31 cellular contexts compared by ENCODE assay signal in the genomic region with DNA sequence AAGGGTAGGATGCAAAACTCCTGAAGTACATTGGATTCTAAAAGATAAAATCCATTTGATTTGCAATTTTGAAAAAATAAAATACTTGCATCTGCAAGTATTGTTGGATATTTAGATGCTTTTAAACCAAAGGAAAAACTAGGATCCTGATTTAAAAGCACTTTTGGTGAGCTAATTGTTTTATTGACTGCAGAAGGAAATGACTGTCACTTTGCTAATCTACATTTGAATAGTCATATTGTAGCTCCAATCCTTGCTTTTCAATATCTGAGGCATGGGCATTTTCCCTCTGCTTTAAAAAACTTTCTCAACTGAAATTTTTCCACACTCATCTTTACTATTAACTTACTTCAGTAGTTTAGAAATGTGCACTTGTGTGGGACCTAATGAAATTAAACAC.
"Had no signal": no experiment of that assay in that cellular context is flagged by ENCODE, and none has a peak within 500 bp of the region (broad histone marks: within the 10 kb centered on the region; RNA-seq: fewer than 3 reads in every experiment).

No MANE protein-coding gene starts in this region.

- H3K36me3 Mint-ChIP-seq: naive thymus-derived CD4-positive, alpha-beta T cell; natural killer cell; neural progenitor cell; stimulated activated memory B cell treated with anti-CD40 and anti-IgM and Interleukin-4, amounts not matched to agents 10 μg/mL and 1 μg/mL and 100 μg/mL, for 72 hours; type B pancreatic cell had no signal

- H3K4me1 Mint-ChIP-seq: naive thymus-derived CD4-positive, alpha-beta T cell; natural killer cell; nephron; stimulated activated memory B cell treated with anti-CD40 and anti-IgM and Interleukin-4, amounts not matched to agents 10 μg/mL and 1 μg/mL and 100 μg/mL, for 72 hours; stimulated activated naive CD8-positive, alpha-beta T cell treated with anti-CD3 and anti-CD28 coated beads, Interleukin-15, amount 100 ng/mL, for 72 hours had no signal

- H3K4me3 Mint-ChIP-seq: naive thymus-derived CD4-positive, alpha-beta T cell; natural killer cell; nephron; neural progenitor cell; stimulated activated memory B cell treated with anti-CD40 and anti-IgM and Interleukin-4, amounts not matched to agents 10 μg/mL and 1 μg/mL and 100 μg/mL, for 72 hours; stimulated activated naive CD8-positive, alpha-beta T cell treated with anti-CD3 and anti-CD28 coated beads, Interleukin-15, amount 100 ng/mL, for 72 hours; type B pancreatic cell had no signal

- H3K9me3 ChIP-seq: ovary, prostate gland, right lobe of liver, spleen, suprapubic skin, testis, tibial artery, transverse colon, upper lobe of right lung, vagina had no signal

- H3K4me1 ChIP-seq: neural progenitor cell, prostate gland, right lobe of liver, spleen, suprapubic skin, testis, tibial artery, transverse colon, upper lobe of right lung, vagina had no signal

- H3K4me3 ChIP-seq: neural progenitor cell, ovary, prostate gland, right lobe of liver, skin epidermis, smooth muscle cell, spleen, suprapubic skin, testis, tibial artery, transverse colon, upper lobe of right lung, vagina had no signal

- H3K27me3 Mint-ChIP-seq: naive thymus-derived CD4-positive, alpha-beta T cell; stimulated activated memory B cell treated with anti-CD40 and anti-IgM and Interleukin-4, amounts not matched to agents 10 μg/mL and 1 μg/mL and 100 μg/mL, for 72 hours; stimulated activated naive CD8-positive, alpha-beta T cell treated with anti-CD3 and anti-CD28 coated beads, Interleukin-15, amount 100 ng/mL, for 72 hours had no signal

- H3K27me3 ChIP-seq: neural progenitor cell, ovary, right lobe of liver, spleen, suprapubic skin, testis, tibial artery, transverse colon, upper lobe of right lung, vagina had no signal

- H3K27ac Mint-ChIP-seq: naive thymus-derived CD4-positive, alpha-beta T cell; natural killer cell; nephron; neural progenitor cell; stimulated activated memory B cell treated with anti-CD40 and anti-IgM and Interleukin-4, amounts not matched to agents 10 μg/mL and 1 μg/mL and 100 μg/mL, for 72 hours; stimulated activated naive CD8-positive, alpha-beta T cell treated with anti-CD3 and anti-CD28 coated beads, Interleukin-15, amount 100 ng/mL, for 72 hours; type B pancreatic cell had no signal

- H3K9me3 Mint-ChIP-seq: nephron, neural progenitor cell, type B pancreatic cell had no signal

- H3K27ac ChIP-seq: neural progenitor cell, ovary, parathyroid adenoma, prostate gland, right lobe of liver, skin epidermis, spleen, suprapubic skin, testis, tibial artery, transverse colon, upper lobe of right lung, vagina had no signal

- H3K36me3 ChIP-seq: neural progenitor cell, ovary, prostate gland, right lobe of liver, spleen, suprapubic skin, tibial artery, transverse colon, upper lobe of right lung, vagina had no signal

- DNase-seq: naive thymus-derived CD4-positive, alpha-beta T cell; natural killer cell; occipital lobe; ovary; posterior cingulate gyrus; right cardiac atrium; right lobe of liver; spleen; stimulated activated CD4-positive, alpha-beta T cell treated with anti-CD3 and anti-CD28 coated beads, Interleukin-12 subunit alpha, Interleukin-12 subunit beta, amount 100 ng/mL, for 4 hours; stimulated activated CD4-positive, alpha-beta T cell treated with anti-CD3 and anti-CD28 coated beads, Interleukin-1b, Interleukin-23, amount 100 ng/mL, for 48 hours; stimulated activated CD4-positive, alpha-beta T cell treated with anti-CD3 and anti-CD28 coated beads, Interleukin-4, amount 100 ng/mL, for 1 hour; stimulated activated CD4-positive, alpha-beta T cell treated with anti-CD3 and anti-CD28 coated beads, Interleukin-4, amount 100 ng/mL, for 4 hours; stimulated activated CD8-positive, alpha-beta memory T cell treated with anti-CD3 and anti-CD28 coated beads, Interleukin-4, amount 100 ng/mL, for 48 hours; stimulated activated naive CD4-positive, alpha-beta T cell; stimulated activated naive CD8-positive, alpha-beta T cell treated with anti-CD3 and anti-CD28 coated beads, Interleukin-15, amount 100 ng/mL, for 72 hours; stimulated activated naive CD8-positive, alpha-beta T cell treated with anti-CD3 and anti-CD28 coated beads, Interleukin-15, Interleukin-2, amounts not matched to agents 100 U/mL and 50 U/mL, for 24 hours; substantia nigra; testis; tibial artery; transverse colon; upper lobe of right lung had no signal

- ATAC-seq: naive thymus-derived CD4-positive, alpha-beta T cell; natural killer cell; right cardiac atrium; right lobe of liver; stimulated activated memory B cell treated with anti-CD40 and anti-IgM and Interleukin-4, amounts not matched to agents 10 μg/mL and 1 μg/mL and 100 μg/mL, for 72 hours; stimulated activated naive CD8-positive, alpha-beta T cell treated with anti-CD3 and anti-CD28 coated beads, Interleukin-15, amount 100 ng/mL, for 72 hours; stimulated activated naive CD8-positive, alpha-beta T cell treated with anti-CD3 and anti-CD28 coated beads, Interleukin-15, Interleukin-2, amounts not matched to agents 100 U/mL and 50 U/mL, for 24 hours; upper lobe of right lung had no signal

- H3K9ac ChIP-seq: neural progenitor cell, parathyroid adenoma had no signal
